Comparison of ENCODE assay signal across 8 cellular contexts in the genomic region with DNA sequence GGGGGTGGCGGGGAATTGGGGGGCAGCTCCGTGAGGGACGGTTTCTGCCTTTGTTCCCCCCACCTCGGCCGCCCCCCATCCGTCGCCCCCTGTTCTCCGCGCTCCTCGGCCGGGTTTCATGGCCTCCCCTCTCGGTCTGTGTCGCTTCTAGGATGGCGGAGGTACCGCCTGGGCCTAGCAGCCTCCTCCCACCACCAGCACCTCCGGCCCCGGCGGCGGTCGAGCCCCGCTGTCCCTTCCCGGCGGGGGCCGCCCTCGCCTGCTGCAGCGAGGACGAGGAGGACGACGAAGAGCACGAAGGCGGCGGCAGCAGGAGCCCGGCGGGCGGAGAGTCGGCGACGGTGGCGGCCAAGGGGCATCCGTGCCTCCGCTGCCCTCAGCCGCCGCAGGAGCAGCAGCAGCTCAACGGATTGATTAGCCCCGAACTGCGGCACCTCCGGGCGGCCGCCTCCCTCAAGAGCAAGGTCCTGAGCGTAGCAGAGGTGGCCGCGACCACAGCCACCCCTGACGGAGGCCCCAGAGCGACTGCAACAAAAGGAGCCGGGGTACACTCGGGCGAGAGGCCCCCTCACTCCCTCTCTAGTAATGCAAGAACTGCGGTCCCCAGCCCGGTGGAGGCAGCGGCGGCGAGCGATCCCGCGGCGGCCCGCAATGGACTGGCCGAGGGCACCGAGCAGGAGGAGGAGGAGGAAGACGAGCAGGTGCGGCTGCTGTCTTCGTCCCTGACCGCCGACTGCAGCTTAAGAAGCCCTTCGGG. TPM values are rescaled to one million over a fixed set of nuclear protein-coding genes. Genes with fewer than 3 reads are reported as not detected.
DNase-seq lines count a peak whose midpoint lies in the region; ATAC-seq, FAIRE-seq and TF ChIP-seq lines count a peak whose summit lies in the region.

No MANE protein-coding gene starts in this region.

- H3K27me3 ChIP-seq in HepG2 (ENCODE audit: control insufficient read depth in 1 of 2, insufficient read depth in 2 of 2, low read length in 2 of 2) = no peaks in the 10 kb centered on the region; a peak in 1 of 5 replicates

- peak overlapping the region; percentile 73 for H3K27ac Mint-ChIP-seq in chondrocyte (ENCODE audit: unreplicated experiment)

- TF ChIP-seq RAD21 in HepG2 (CRISPR knock-in tag; IDR thresholded peaks at IDR 0.05) = no peak

- peaks cover 43% of the 10 kb centered on the region for H3K79me2 ChIP-seq in HepG2 (ENCODE audit: insufficient read depth, low read length)

- no TSS peak for BruUV-seq in HepG2 (replicated peaks; lab: Mats Ljungman, UMichigan)

- H3K4me3 Mint-ChIP-seq in chondrocyte (ENCODE audit: unreplicated experiment) = peak overlapping the region; percentile 91

- H3K36me3 Mint-ChIP-seq in chondrocyte (ENCODE audit: low read depth) = no peaks in the 10 kb centered on the region

- peaks cover 7% of the 10 kb centered on the region; the same call in 1 of the 2 replicates for H4K20me1 ChIP-seq in HepG2 (ENCODE audit: insufficient read depth, low read length)

- no peaks in the 10 kb centered on the region for H3K36me3 ChIP-seq in HepG2 (replicated peaks in 1 of 2; ENCODE audit: control insufficient read depth in 1 of 2, insufficient read depth in 2 of 2, low read length in 2 of 2)

- no peak for TF ChIP-seq EP300 in HepG2 (IDR thresholded peaks at IDR 0.05; ENCODE audit: low read depth in 2 of 2, low read length in 2 of 2)
- TF ChIP-seq EP300 in HepG2 (CRISPR knock-in tag; IDR thresholded peaks at IDR 0.05; ENCODE audit: borderline replicate concordance) = no peak

- H3K27ac ChIP-seq in VCaP (peak overlapping the region; percentile 90), HepG2 (ENCODE audit: extremely low read length, insufficient read depth, low read length) (peak overlapping the region; percentile 81)

- peak overlapping the region; percentile 86 for H3K9ac ChIP-seq in HepG2 (ENCODE audit: insufficient read depth, low read depth, low read length)

- no peaks in the 10 kb centered on the region for H3K27me3 Mint-ChIP-seq in chondrocyte (ENCODE audit: low read depth)

- H2AFZ ChIP-seq in HepG2 (ENCODE audit: low read length) = no peak overlapping the region

- DNase-seq in ELR (ENCODE audit: low read depth) = peak; percentile 50
- DNase-seq in HuH-7.5 (ENCODE audit: low spot score) = peak; percentile 24
- peak; percentile 86 for DNase-seq in chondrocyte (ENCODE audit: low spot score)
- no peak for DNase-seq in HepG2 (ENCODE audit: low spot score)
- peak; percentile 29 for DNase-seq in stimulated activated CD4-positive, alpha-beta T cell treated with anti-CD3 and anti-CD28 coated beads, Interleukin-4, amount 100 ng/mL, for 24 hours
- no peak for DNase-seq in dedifferentiated amniotic fluid mesenchymal stem cell (ENCODE audit: extremely low spot score)

- H3K9me3 Mint-ChIP-seq in chondrocyte (ENCODE audit: low read depth) = no peaks in the 10 kb centered on the region

- 1% methylated on average over 10 of the region's 75 CpGs for WGBS in HepG2 (ENCODE audit: low lambda C conversion rate)

- intact Hi-C loops in HepG2 (cut with micrococcal nuclease; ENCODE audit: unreplicated experiment) = loop anchor here (2.0 to 5.0 kb wide), 2 partner anchors 44 to 124 kb away; a partner anchor contains a TSS

- no peaks in the 10 kb centered on the region for H3K9me3 ChIP-seq in HepG2 (ENCODE audit: low read length)

- H3K4me2 ChIP-seq in HepG2 (ENCODE audit: low read depth, low read length) = peak overlapping the region; percentile 83

- H3K4me1 Mint-ChIP-seq in chondrocyte (ENCODE audit: low read depth) = peaks cover 43% of the 10 kb centered on the region

- peaks cover 35% of the 10 kb centered on the region for H3K4me1 ChIP-seq in HepG2 (ENCODE audit: insufficient read depth, low read length)

- TF ChIP-seq CTCF in VCaP (conservative IDR thresholded peaks at IDR 0.05) (no peak), chondrocyte (IDR thresholded peaks at IDR 0.05) (peak; percentile 25), HepG2 (CRISPR knock-in tag; IDR thresholded peaks at IDR 0.05) (no peak)

- in situ Hi-C loops in HepG2 (cut with HindIII; ENCODE audit: extremely low pct_ligation_motif_present, low pct_unique_long_range_greater_than_20kb) = no loop called here

- ATAC-seq in GM21526 (IDR thresholded peaks at IDR 0.05; ENCODE audit: low FRiP score, unreplicated experiment) (peak; percentile 41), HepG2 (peak; percentile 82)

- TF ChIP-seq POLR2A in HepG2 (IDR thresholded peaks at IDR 0.05; ENCODE audit: insufficient read depth in 1 of 2, low read depth in 2 of 2, low read length in 2 of 2) = no peak; a peak in 1 of 4 replicates

- POLR2A ChIA-PET in HepG2 (lab: Yijun Ruan, JAX) = interaction anchor here (0.7 to 2.5 kb wide), 7 partner anchors 9 to 811 kb away, joined by 3 to 10 read pairs (median 4); a partner anchor contains a TSS

- peak overlapping the region; percentile 89 to 95 (median 94) for H3K4me3 ChIP-seq in HepG2 (replicated peaks in 1 of 3; ENCODE audit: insufficient read depth in 1 of 3, low read depth in 2 of 3, low read length in 3 of 3)

- CTCF ChIA-PET in HepG2 (lab: Yijun Ruan, JAX; ENCODE audit: low intra/inter-chr PET ratio, low total read pairs) = no interaction called here

- FAIRE-seq in HepG2 (lab: Jason Lieb, UNC) = no peak

TF ChIP-seq in HepG2, 621 proteins besides CTCF, POLR2A, EP300 and RAD21 (continues in another document):
- TF ChIP-seq KLF15 (CRISPR knock-in tag; IDR thresholded peaks at IDR 0.05; ENCODE audit: borderline replicate concordance) (no peak), CBX2 (IDR thresholded peaks at IDR 0.05; ENCODE audit: low read depth, low read length) (no peak), CBX2 (CRISPR knock-in tag; IDR thresholded peaks at IDR 0.05; ENCODE audit: low read depth) (no peak), ZNF674 (CRISPR knock-in tag; IDR thresholded peaks at IDR 0.05; ENCODE audit: low read depth) (no peak), ADNP (CRISPR knock-in tag; IDR thresholded peaks at IDR 0.05) (no peak)
- TF ChIP-seq, protein P1, sequence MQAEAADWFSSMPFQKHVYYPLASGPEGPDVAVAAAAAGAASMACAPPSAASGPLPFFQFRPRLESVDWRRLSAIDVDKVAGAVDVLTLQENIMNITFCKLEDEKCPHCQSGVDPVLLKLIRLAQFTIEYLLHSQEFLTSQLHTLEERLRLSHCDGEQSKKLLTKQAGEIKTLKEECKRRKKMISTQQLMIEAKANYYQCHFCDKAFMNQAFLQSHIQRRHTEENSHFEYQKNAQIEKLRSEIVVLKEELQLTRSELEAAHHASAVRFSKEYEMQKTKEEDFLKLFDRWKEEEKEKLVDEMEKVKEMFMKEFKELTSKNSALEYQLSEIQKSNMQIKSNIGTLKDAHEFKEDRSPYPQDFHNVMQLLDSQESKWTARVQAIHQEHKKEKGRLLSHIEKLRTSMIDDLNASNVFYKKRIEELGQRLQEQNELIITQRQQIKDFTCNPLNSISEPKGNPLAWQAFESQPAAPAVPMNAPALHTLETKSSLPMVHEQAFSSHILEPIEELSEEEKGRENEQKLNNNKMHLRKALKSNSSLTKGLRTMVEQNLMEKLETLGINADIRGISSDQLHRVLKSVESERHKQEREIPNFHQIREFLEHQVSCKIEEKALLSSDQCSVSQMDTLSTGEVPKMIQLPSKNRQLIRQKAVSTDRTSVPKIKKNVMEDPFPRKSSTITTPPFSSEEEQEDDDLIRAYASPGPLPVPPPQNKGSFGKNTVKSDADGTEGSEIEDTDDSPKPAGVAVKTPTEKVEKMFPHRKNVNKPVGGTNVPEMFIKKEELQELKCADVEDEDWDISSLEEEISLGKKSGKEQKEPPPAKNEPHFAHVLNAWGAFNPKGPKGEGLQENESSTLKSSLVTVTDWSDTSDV (CRISPR knock-in tag; IDR thresholded peaks at IDR 0.05) = no peak
- TF ChIP-seq, protein P2, sequence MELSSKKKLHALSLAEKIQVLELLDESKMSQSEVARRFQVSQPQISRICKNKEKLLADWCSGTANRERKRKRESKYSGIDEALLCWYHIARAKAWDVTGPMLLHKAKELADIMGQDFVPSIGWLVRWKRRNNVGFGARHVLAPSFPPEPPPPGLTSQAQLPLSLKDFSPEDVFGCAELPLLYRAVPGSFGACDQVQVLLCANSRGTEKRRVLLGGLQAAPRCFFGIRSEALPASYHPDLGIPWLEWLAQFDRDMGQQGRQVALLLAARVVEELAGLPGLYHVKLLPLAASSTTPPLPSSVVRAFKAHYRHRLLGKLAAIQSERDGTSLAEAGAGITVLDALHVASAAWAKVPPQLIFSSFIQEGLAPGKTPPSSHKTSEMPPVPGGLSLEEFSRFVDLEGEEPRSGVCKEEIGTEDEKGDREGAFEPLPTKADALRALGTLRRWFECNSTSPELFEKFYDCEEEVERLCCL (CRISPR knock-in tag; IDR thresholded peaks at IDR 0.05; ENCODE audit: borderline replicate concordance) = no peak

RNA-seq across cellular contexts. Expression of a gene that starts 0.6 kb away (rescaled TPM):
- 16.9 to 20.8 TPM (median 17.2 TPM) in 3 replicates for total RNA-seq in chondrocyte
- total RNA-seq in HepG2 (2016; rRNA removed; fragmentation: Illumina TruSeq; extraction: Trizol) = 18.4 and 21.6 TPM in 2 replicates
- total RNA-seq in HepG2 (2016; cell fraction: cytosol; rRNA removed; fragmentation: Illumina TruSeq; extraction: Trizol; ENCODE audit: low read depth) = 0.97 and 1.5 TPM in 2 replicates
- 16.9 and 22.2 TPM in 2 replicates for total RNA-seq in HepG2 (2016; cell fraction: insoluble cytoplasmic fraction; rRNA removed; fragmentation: Illumina TruSeq; extraction: Trizol)
- total RNA-seq in HepG2 (2016; cell fraction: membrane; rRNA removed; fragmentation: Illumina TruSeq; extraction: Trizol) = 7.4 and 7.8 TPM in 2 replicates
- 11.2 and 12.6 TPM in 2 replicates for total RNA-seq in HepG2 (2016; cell fraction: nucleus; rRNA removed; fragmentation: Illumina TruSeq; extraction: Trizol)
- polyA plus RNA-seq in HepG2 (2011; rRNA removed) = 9.2 and 10.8 TPM in 2 replicates
- polyA plus RNA-seq in HepG2 (2011; cell fraction: cytosol; rRNA removed) = 2.0 and 3.9 TPM in 2 replicates
- 2.3 and 3.4 TPM in 2 replicates for polyA plus RNA-seq in HepG2 (2011; cell fraction: nucleus; rRNA removed)
- 9.0 and 11.6 TPM in 2 replicates for polyA plus RNA-seq in HepG2 (2012)
- polyA plus RNA-seq in HepG2 (2016; cell fraction: cytosol; fragmentation: Illumina TruSeq; extraction: Trizol; ENCODE audit: low read depth) = 0.99 and 1.0 TPM in 2 replicates
- 18.9 and 19.3 TPM in 2 replicates for polyA plus RNA-seq in HepG2 (2016; cell fraction: insoluble cytoplasmic fraction; fragmentation: Illumina TruSeq; extraction: Trizol; ENCODE audit: low read depth)
- polyA plus RNA-seq in HepG2 (2016; cell fraction: membrane; fragmentation: Illumina TruSeq; extraction: Trizol; ENCODE audit: low read depth) = 4.0 and 5.6 TPM in 2 replicates
- polyA plus RNA-seq in HepG2 (2016; cell fraction: nucleus; fragmentation: Illumina TruSeq; extraction: Trizol; ENCODE audit: insufficient read depth, low read depth) = 11.5 and 13.2 TPM in 2 replicates
- 6.2 and 11.6 TPM in 2 replicates for polyA minus RNA-seq in HepG2 (2011; rRNA and poly(A)+ RNA removed; ENCODE audit: low replicate concordance)
- polyA minus RNA-seq in HepG2 (2011; cell fraction: cytosol; rRNA and poly(A)+ RNA removed) = 6.9 and 11.0 TPM in 2 replicates
- 13.4 and 21.5 TPM in 2 replicates for polyA minus RNA-seq in HepG2 (2011; cell fraction: nucleus; rRNA and poly(A)+ RNA removed)

Comparison
In these comparisons a context has a peak if more than half of its experiments do, and no peak if none do; other contexts are left out.
1. DNase-seq: peak in ELR (single experiment), HuH-7.5 (single experiment), chondrocyte (single experiment) and stimulated activated CD4-positive, alpha-beta T cell treated with anti-CD3 and anti-CD28 coated beads, Interleukin-4, amount 100 ng/mL, for 24 hours (single experiment); none in HepG2 (single experiment) and dedifferentiated amniotic fluid mesenchymal stem cell (single experiment).